15 cellular contexts compared by ENCODE assay signal in genomic region chr21:45335151-45335760, GRCh38. TPM values are rescaled to one million over a fixed set of nuclear protein-coding genes. Genes with fewer than 3 reads are reported as not detected.
DNase-seq lines count a peak whose midpoint lies in the region; ATAC-seq and TF ChIP-seq lines count a peak whose summit lies in the region.
"Had no signal": no experiment of that assay in that cellular context is flagged by ENCODE, and none has a peak within 500 bp of the region (broad histone marks: within the 10 kb centered on the region; RNA-seq: fewer than 3 reads in every experiment).

No MANE protein-coding gene starts in this region.

- intact Hi-C loops in left cardiac atrium (cut with DNase I), result no loop called here
- intact Hi-C loops in left ventricle myocardium superior (cut with micrococcal nuclease), result no loop called here
- intact Hi-C loops in lower lobe of right lung (cut with DNase I), result no loop called here

- H3K9me3 Mint-ChIP-seq in chondrocyte (ENCODE audit: low read depth) (no peaks in the 10 kb centered on the region), neural progenitor cell (no peaks in the 10 kb centered on the region)

- no peak overlapping the region for H3K9ac ChIP-seq in neural progenitor cell
- H3K9ac ChIP-seq: BLaER1 treated with 17β-estradiol and CSF1 and Interleukin-3, amounts not matched to agents 10 nM and 100 nM had no signal

- H3K4me1 ChIP-seq in lower lobe of right lung, result peaks cover 5% of the 10 kb centered on the region
- peaks cover 33% of the 10 kb centered on the region for H3K4me1 ChIP-seq in neural progenitor cell

- no peak overlapping the region for H3K4me3 Mint-ChIP-seq in chondrocyte (ENCODE audit: unreplicated experiment)
- no peak overlapping the region for H3K4me3 Mint-ChIP-seq in neural progenitor cell

- no peak overlapping the region for H3K4me2 ChIP-seq in neural progenitor cell

- ATAC-seq in left cardiac atrium (no peak), left ventricle myocardium superior (no peak), lower lobe of right lung (no peak)

- H3K36me3 ChIP-seq in lower lobe of right lung, result no peaks in the 10 kb centered on the region
- H3K36me3 ChIP-seq in neural progenitor cell, result no peaks in the 10 kb centered on the region
- H3K36me3 ChIP-seq: BLaER1 treated with 17β-estradiol and CSF1 and Interleukin-3, amounts not matched to agents 10 nM and 100 nM; SJSA1 had no signal

- peak; percentile 13 for DNase-seq in left cardiac atrium
- DNase-seq in left ventricle myocardium superior, result no peak
- peak; percentile 66 for DNase-seq in chondrocyte (ENCODE audit: low spot score)
- peak; percentile 19 for DNase-seq in lower lobe of right lung
- DNase-seq in anterior cingulate cortex (lab: John Stamatoyannopoulos, UW), result no peak
- no peak for DNase-seq in neural progenitor cell (ENCODE audit: low spot score)
- no peak for DNase-seq in NCI-H510A treated with DMSO at 0.1 percent for 48 hours (lab: John Stamatoyannopoulos, UW)
- DNase-seq: KBM-7, NCI-H187, NCI-H2107, NCI-H510A, NCI-H82, OCI-M1 had no signal

- H3K27me3 ChIP-seq in lower lobe of right lung (ENCODE audit: low read depth), result no peaks in the 10 kb centered on the region
- H3K27me3 ChIP-seq in neural progenitor cell, result no peaks in the 10 kb centered on the region
- H3K27me3 ChIP-seq: BLaER1 treated with 17β-estradiol and CSF1 and Interleukin-3, amounts not matched to agents 10 nM and 100 nM; SJSA1 had no signal

- H3F3A ChIP-seq in neural progenitor cell (ENCODE audit: low read depth), result no peaks in the 10 kb centered on the region

- TF ChIP-seq CTCF in chondrocyte (IDR thresholded peaks at IDR 0.05) (no peak), lower lobe of right lung (IDR thresholded peaks at IDR 0.05) (no peak), neural progenitor cell (IDR thresholded peaks at IDR 0.05) (no peak)

- H3K36me3 Mint-ChIP-seq in chondrocyte (ENCODE audit: low read depth) (no peaks in the 10 kb centered on the region), neural progenitor cell (no peaks in the 10 kb centered on the region)

- no peak overlapping the region for H3K27ac Mint-ChIP-seq in chondrocyte (ENCODE audit: unreplicated experiment)
- H3K27ac Mint-ChIP-seq in neural progenitor cell, result no peak overlapping the region

- H3K9me3 ChIP-seq in lower lobe of right lung, result no peaks in the 10 kb centered on the region
- H3K9me3 ChIP-seq in neural progenitor cell (ENCODE audit: low read depth), result no peaks in the 10 kb centered on the region
- H3K9me3 ChIP-seq: BLaER1 treated with 17β-estradiol and CSF1 and Interleukin-3, amounts not matched to agents 10 nM and 100 nM; SJSA1 had no signal

- no peak overlapping the region for H3K27ac ChIP-seq in lower lobe of right lung
- no peak overlapping the region for H3K27ac ChIP-seq in neural progenitor cell
- H3K27ac ChIP-seq: BLaER1 treated with 17β-estradiol and CSF1 and Interleukin-3, amounts not matched to agents 10 nM and 100 nM had no signal

- no peaks in the 10 kb centered on the region for H4K20me1 ChIP-seq in neural progenitor cell (ENCODE audit: low read depth)

- H3K4me3 ChIP-seq in lower lobe of right lung, result no peak overlapping the region
- no peak overlapping the region for H3K4me3 ChIP-seq in neural progenitor cell
- H3K4me3 ChIP-seq: BLaER1 treated with 17β-estradiol and CSF1 and Interleukin-3, amounts not matched to agents 10 nM and 100 nM; SJSA1 had no signal

- no peak overlapping the region for H2AFZ ChIP-seq in neural progenitor cell (replicated peaks)

- H3K79me2 ChIP-seq in neural progenitor cell (ENCODE audit: low read depth), result no peaks in the 10 kb centered on the region

- H3K27me3 Mint-ChIP-seq in chondrocyte (ENCODE audit: low read depth) (no peaks in the 10 kb centered on the region), neural progenitor cell (ENCODE audit: insufficient read depth, low read depth) (peaks cover 11% of the 10 kb centered on the region)

- H3K4me1 Mint-ChIP-seq in chondrocyte (ENCODE audit: low read depth) (peaks cover 47% of the 10 kb centered on the region), neural progenitor cell (peaks cover 39% of the 10 kb centered on the region)

RNA-seq across cellular contexts. Expression of gene POFUT2, which starts 47.6 kb away (rescaled TPM):
- total RNA-seq in left cardiac atrium, result 10 to 100 TPM; 18.1 to 20.3 TPM
- 15.7 TPM for total RNA-seq in left ventricle myocardium superior
- total RNA-seq in chondrocyte, result 59.9 to 73.6 TPM (median 72.4 TPM) in 3 replicates
- total RNA-seq in lower lobe of right lung, result 29.1 TPM
- 28.5 and 42.7 TPM in 2 replicates for total RNA-seq in neural progenitor cell (ENCODE audit: low replicate concordance)

Comparison
In these comparisons a context has a peak if more than half of its experiments do, and no peak if none do; other contexts are left out.
1. DNase-seq: peak in left cardiac atrium (single experiment), chondrocyte (single experiment) and lower lobe of right lung (single experiment); none in left ventricle myocardium superior (single experiment), anterior cingulate cortex (0 of 58), neural progenitor cell (single experiment) and NCI-H510A treated with DMSO at 0.1 percent for 48 hours (single experiment).